16 cellular contexts compared by ENCODE assay signal in the genomic region with DNA sequence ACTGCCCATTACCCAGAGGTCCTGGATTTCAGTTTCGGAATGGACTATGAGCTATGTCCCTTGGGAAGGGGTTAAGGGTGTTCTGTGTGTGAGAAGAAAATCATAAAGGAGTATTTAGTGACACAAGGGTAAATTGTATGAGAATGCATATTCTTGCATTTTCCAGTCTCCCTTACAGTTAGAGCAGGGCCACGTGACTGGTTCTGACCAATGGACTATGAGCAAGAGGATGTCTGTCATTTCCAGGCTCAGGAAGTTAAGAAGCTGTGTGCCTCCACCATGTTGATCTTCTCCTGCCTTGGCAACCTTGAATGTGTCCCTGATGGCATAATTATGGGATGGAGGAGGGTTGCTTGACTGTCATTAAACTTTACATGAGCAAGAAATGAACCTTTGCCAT.
A peak's percentile ranks its signal among the peaks of the same experiment; 100 is the strongest.
DNase-seq lines count a peak whose midpoint lies in the region; ATAC-seq, FAIRE-seq and TF ChIP-seq lines count a peak whose summit lies in the region.
"Had no signal": no experiment of that assay in that cellular context is flagged by ENCODE, and none has a peak within 500 bp of the region (broad histone marks: within the 10 kb centered on the region; RNA-seq: fewer than 3 reads in every experiment).

No MANE protein-coding gene starts in this region.

- H3K9me2 ChIP-seq in SK-N-SH, result no peaks in the 10 kb centered on the region

- POLR2A ChIA-PET in SK-N-SH (lab: Yijun Ruan, JAX) (no interaction called here), GM12878 (lab: Charles Lee) (no interaction called here)

- SMC1A ChIA-PET in GM12878 (lab: Charles Lee; ENCODE audit: uncharacterized antibody, unreplicated experiment), result no interaction called here

- DNase-seq in SK-N-SH (no peak), NAMALWA (ENCODE audit: low spot score) (peak; percentile 11), GM12878 (ENCODE audit: low read depth, low spot score) (no peak), osteoblast (ENCODE audit: insufficient read length, low spot score, missing footprints) (no peak)
- DNase-seq: CD4-positive, alpha-beta memory T cell; DMS153; DMS79 treated with DMSO at 0.1 percent for 48 hours; GF-D8; KBM-7 had no signal

- H3K27me3 ChIP-seq in SK-N-SH (ENCODE audit: insufficient read depth) (no peaks in the 10 kb centered on the region), GM12878 (replicated peaks in 1 of 2; ENCODE audit: control insufficient read depth in 2 of 2, insufficient read depth in 2 of 2, low read length in 1 of 2) (no peaks in the 10 kb centered on the region), osteoblast (ENCODE audit: insufficient read depth, low read length) (peaks cover 3% of the 10 kb centered on the region)
- H3K27me3 ChIP-seq: BLaER1 had no signal

- FAIRE-seq in GM12878 (lab: Jason Lieb, UNC), result no peak

- H3F3A ChIP-seq in SK-N-SH (replicated peaks; ENCODE audit: insufficient read depth), result no peaks in the 10 kb centered on the region

- no TSS peak for BruUV-seq in GM12878 (replicated peaks; lab: Mats Ljungman, UMichigan)

- intact Hi-C loops in GM12878 (cut with micrococcal nuclease; ENCODE audit: unreplicated experiment), result no loop called here

- no peak overlapping the region for H3K4me3 Mint-ChIP-seq in activated T-helper 17 cell treated with anti-CD3 and anti-CD28 coated beads, Interleukin-2, amount 50 U/mL, for 72 hours
- H3K4me3 Mint-ChIP-seq: CD14-positive monocyte; CD4-positive, alpha-beta memory T cell had no signal

- H3K79me2 ChIP-seq in SK-N-SH (ENCODE audit: insufficient read depth), result no peaks in the 10 kb centered on the region
- H3K79me2 ChIP-seq in GM12878 (ENCODE audit: control insufficient read depth, insufficient read depth, low read length), result no peaks in the 10 kb centered on the region
- H3K79me2 ChIP-seq in osteoblast (ENCODE audit: insufficient read depth, low read length), result no peaks in the 10 kb centered on the region

- H3K27ac ChIP-seq in SK-N-SH (ENCODE audit: low read depth in 2 of 2, low read length in 1 of 2), result no peak overlapping the region
- H3K27ac ChIP-seq in GM12878 (ENCODE audit: control insufficient read depth, insufficient read depth), result no peak overlapping the region
- no peak overlapping the region for H3K27ac ChIP-seq in osteoblast (ENCODE audit: low read depth, low read length)
- H3K27ac ChIP-seq: 22Rv1, BLaER1 had no signal

- TF ChIP-seq CTCF in SK-N-SH (IDR thresholded peaks at IDR 0.05) (no peak), GM12878 (IDR thresholded peaks at IDR 0.05 in 2 of 3, conservative IDR thresholded peaks at IDR 0.05 in 1 of 3; ENCODE audit: control insufficient read depth in 2 of 3, extremely low read depth in 1 of 3, insufficient read depth in 1 of 3, low read depth in 3 of 3, low read length in 3 of 3) (no peak), osteoblast (IDR thresholded peaks at IDR 0.05; ENCODE audit: extremely low read depth, low read depth, low read length) (no peak)

- no peak overlapping the region for H3K27ac Mint-ChIP-seq in activated T-helper 17 cell treated with anti-CD3 and anti-CD28 coated beads, Interleukin-2, amount 50 U/mL, for 72 hours
- H3K27ac Mint-ChIP-seq: CD14-positive monocyte; CD4-positive, alpha-beta memory T cell had no signal

- no peak overlapping the region for H3K4me2 ChIP-seq in SK-N-SH
- H3K4me2 ChIP-seq in GM12878 (ENCODE audit: control insufficient read depth, insufficient read depth), result no peak overlapping the region
- H3K4me2 ChIP-seq in osteoblast (ENCODE audit: insufficient read depth, low read length), result no peak overlapping the region
- H3K4me2 ChIP-seq: BLaER1 had no signal

- no peaks in the 10 kb centered on the region for H4K20me1 ChIP-seq in SK-N-SH (ENCODE audit: insufficient read depth)
- no peaks in the 10 kb centered on the region for H4K20me1 ChIP-seq in GM12878 (ENCODE audit: control insufficient read depth, insufficient read depth)
- no peaks in the 10 kb centered on the region for H4K20me1 ChIP-seq in osteoblast (ENCODE audit: insufficient read depth, low read length)
- H4K20me1 ChIP-seq: BLaER1 had no signal

- H3K36me3 Mint-ChIP-seq in activated T-helper 17 cell treated with anti-CD3 and anti-CD28 coated beads, Interleukin-2, amount 50 U/mL, for 72 hours (ENCODE audit: low read depth), result no peaks in the 10 kb centered on the region
- H3K36me3 Mint-ChIP-seq: CD14-positive monocyte; CD4-positive, alpha-beta memory T cell had no signal

- no peak for TF ChIP-seq POLR2A in GM12878 (IDR thresholded peaks at IDR 0.05; ENCODE audit: low read depth, low read length)

- ATAC-seq in SK-N-SH treated with all-trans-retinoic acid at 6 μM for 48 hours (no peak), GM12878 (no peak), GM21717 (IDR thresholded peaks at IDR 0.05; ENCODE audit: unreplicated experiment) (no peak)
- no peak for ATAC-seq in activated T-helper 17 cell treated with anti-CD3 and anti-CD28 coated beads, Interleukin-2, amount 50 U/mL, for 72 hours (replicated peaks)

- in situ Hi-C loops in GM12878 (cut with MboI), result no loop called here

- TF ChIP-seq RAD21 in SK-N-SH (IDR thresholded peaks at IDR 0.05; ENCODE audit: low read length), result no peak
- no peak for TF ChIP-seq RAD21 in GM12878 (IDR thresholded peaks at IDR 0.05; ENCODE audit: insufficient read depth, low read depth, low read length)

- H3K9ac ChIP-seq in SK-N-SH, result no peak overlapping the region
- H3K9ac ChIP-seq in GM12878 (ENCODE audit: control insufficient read depth, insufficient read depth, low read length), result no peak overlapping the region
- H3K9ac ChIP-seq: BLaER1 had no signal

- TF ChIP-seq EP300 in SK-N-SH (IDR thresholded peaks at IDR 0.05; ENCODE audit: borderline replicate concordance in 1 of 2, low read depth in 1 of 2, low read length in 1 of 2), result no peak
- TF ChIP-seq EP300 in GM12878 (IDR thresholded peaks at IDR 0.05; ENCODE audit: borderline replicate concordance in 1 of 2, control insufficient read depth in 1 of 2, low read depth in 2 of 2, low read length in 2 of 2), result no peak

- peaks cover 23% of the 10 kb centered on the region for H3K27me3 Mint-ChIP-seq in activated T-helper 17 cell treated with anti-CD3 and anti-CD28 coated beads, Interleukin-2, amount 50 U/mL, for 72 hours

- 31% methylated on average over 2 of the region's 2 CpGs for WGBS in SK-N-SH (ENCODE audit: low lambda C conversion rate)
- 6% methylated on average over 2 of the region's 2 CpGs for WGBS in GM12878 (ENCODE audit: insufficient coverage, insufficient replicate concordance, low lambda C conversion rate, missing lambda C conversion rate)

- H3K9me3 ChIP-seq in SK-N-SH, result no peaks in the 10 kb centered on the region
- no peaks in the 10 kb centered on the region for H3K9me3 ChIP-seq in GM12878 (replicated peaks; ENCODE audit: control insufficient read depth, insufficient read depth, low read length)
- no peaks in the 10 kb centered on the region for H3K9me3 ChIP-seq in osteoblast (ENCODE audit: low read depth, low read length)
- H3K9me3 ChIP-seq: BLaER1, HAP-1 had no signal

- H3K4me1 Mint-ChIP-seq in activated T-helper 17 cell treated with anti-CD3 and anti-CD28 coated beads, Interleukin-2, amount 50 U/mL, for 72 hours, result no peaks in the 10 kb centered on the region
- H3K4me1 Mint-ChIP-seq: CD14-positive monocyte; CD4-positive, alpha-beta memory T cell had no signal

- H3K9me3 Mint-ChIP-seq in activated T-helper 17 cell treated with anti-CD3 and anti-CD28 coated beads, Interleukin-2, amount 50 U/mL, for 72 hours, result no peaks in the 10 kb centered on the region
- H3K9me3 Mint-ChIP-seq: CD4-positive, alpha-beta memory T cell had no signal

- RAD21 ChIA-PET in GM12878 (lab: Charles Lee; ENCODE audit: unreplicated experiment), result no interaction called here

- H3K4me1 ChIP-seq in SK-N-SH (ENCODE audit: control insufficient read depth in 1 of 2, insufficient read depth in 2 of 2, low read depth in 1 of 2, low read length in 1 of 2) (no peaks in the 10 kb centered on the region), GM12878 (ENCODE audit: control insufficient read depth, insufficient read depth, low read length) (no peaks in the 10 kb centered on the region), osteoblast (ENCODE audit: insufficient read depth, low read length) (no peaks in the 10 kb centered on the region)
- H3K4me1 ChIP-seq: BLaER1, HAP-1 had no signal

- no peak overlapping the region for H3K4me3 ChIP-seq in SK-N-SH (ENCODE audit: low read depth in 2 of 2, low read length in 1 of 2)
- H3K4me3 ChIP-seq in GM12878, result no peak overlapping the region
- H3K4me3 ChIP-seq in osteoblast (ENCODE audit: insufficient read depth, low read length), result no peak overlapping the region
- H3K4me3 ChIP-seq: BLaER1, HAP-1 had no signal

- H3K36me3 ChIP-seq in SK-N-SH (replicated peaks in 1 of 2; ENCODE audit: control insufficient read depth in 1 of 2, insufficient read depth in 2 of 2, low read length in 1 of 2), result no peaks in the 10 kb centered on the region
- H3K36me3 ChIP-seq in GM12878 (ENCODE audit: control insufficient read depth in 2 of 2, insufficient read depth in 2 of 2, low read length in 1 of 2), result no peaks in the 10 kb centered on the region
- H3K36me3 ChIP-seq in osteoblast (ENCODE audit: insufficient read depth, low read length), result no peaks in the 10 kb centered on the region
- H3K36me3 ChIP-seq: BLaER1, HAP-1 had no signal

- H2AFZ ChIP-seq in SK-N-SH (ENCODE audit: low read depth) (no peak overlapping the region), GM12878 (ENCODE audit: control insufficient read depth, low read depth, low read length) (no peak overlapping the region), osteoblast (ENCODE audit: low read length) (no peak overlapping the region)

- CTCF ChIA-PET in SK-N-SH (lab: Yijun Ruan, JAX), result interaction anchor here (1.2 kb wide), 2 partner anchors 32 to 55 kb away, joined by 3 read pairs; no protein-coding TSS in a partner anchor
- CTCF ChIA-PET in GM12878 (lab: Yijun Ruan, JAX), result no interaction called here

TF ChIP-seq in SK-N-SH, 30 proteins besides CTCF, POLR2A, EP300 and RAD21 (continues in another document):
- no peak for TF ChIP-seq NRF1 (IDR thresholded peaks at IDR 0.05; ENCODE audit: low read depth, low read length)

TF ChIP-seq in SK-N-SH treated with all-trans-retinoic acid at 6 μM for 48 hours, 23 proteins besides CTCF, POLR2A, EP300 and RAD21 (continues in another document):
- no peak for TF ChIP-seq TOX (CRISPR knock-in tag; IDR thresholded peaks at IDR 0.05; ENCODE audit: borderline replicate concordance)
- no peak for TF ChIP-seq ZFP30 (CRISPR knock-in tag; IDR thresholded peaks at IDR 0.05)
- no peak for TF ChIP-seq ZC3H10 (CRISPR knock-in tag; IDR thresholded peaks at IDR 0.05)
- no peak for TF ChIP-seq ISL1 (CRISPR knock-in tag; IDR thresholded peaks at IDR 0.05)

TF ChIP-seq in GM12878, 131 proteins besides CTCF, POLR2A, EP300 and RAD21:
- TF ChIP-seq, protein P1, sequence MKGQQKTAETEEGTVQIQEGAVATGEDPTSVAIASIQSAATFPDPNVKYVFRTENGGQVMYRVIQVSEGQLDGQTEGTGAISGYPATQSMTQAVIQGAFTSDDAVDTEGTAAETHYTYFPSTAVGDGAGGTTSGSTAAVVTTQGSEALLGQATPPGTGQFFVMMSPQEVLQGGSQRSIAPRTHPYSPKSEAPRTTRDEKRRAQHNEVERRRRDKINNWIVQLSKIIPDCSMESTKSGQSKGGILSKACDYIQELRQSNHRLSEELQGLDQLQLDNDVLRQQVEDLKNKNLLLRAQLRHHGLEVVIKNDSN (IDR thresholded peaks at IDR 0.05; ENCODE audit: borderline replicate concordance, extremely low read length, insufficient read depth, low read depth, low read length), result peak; percentile 46
- no peak for TF ChIP-seq SIX5 (IDR thresholded peaks at IDR 0.05; ENCODE audit: low read depth, low read length, severe bottlenecking)
TF ChIP-seq in GM12878: peak in this region for 1.
